Comparison of ENCODE assay signal across 8 cellular contexts in the genomic region with DNA sequence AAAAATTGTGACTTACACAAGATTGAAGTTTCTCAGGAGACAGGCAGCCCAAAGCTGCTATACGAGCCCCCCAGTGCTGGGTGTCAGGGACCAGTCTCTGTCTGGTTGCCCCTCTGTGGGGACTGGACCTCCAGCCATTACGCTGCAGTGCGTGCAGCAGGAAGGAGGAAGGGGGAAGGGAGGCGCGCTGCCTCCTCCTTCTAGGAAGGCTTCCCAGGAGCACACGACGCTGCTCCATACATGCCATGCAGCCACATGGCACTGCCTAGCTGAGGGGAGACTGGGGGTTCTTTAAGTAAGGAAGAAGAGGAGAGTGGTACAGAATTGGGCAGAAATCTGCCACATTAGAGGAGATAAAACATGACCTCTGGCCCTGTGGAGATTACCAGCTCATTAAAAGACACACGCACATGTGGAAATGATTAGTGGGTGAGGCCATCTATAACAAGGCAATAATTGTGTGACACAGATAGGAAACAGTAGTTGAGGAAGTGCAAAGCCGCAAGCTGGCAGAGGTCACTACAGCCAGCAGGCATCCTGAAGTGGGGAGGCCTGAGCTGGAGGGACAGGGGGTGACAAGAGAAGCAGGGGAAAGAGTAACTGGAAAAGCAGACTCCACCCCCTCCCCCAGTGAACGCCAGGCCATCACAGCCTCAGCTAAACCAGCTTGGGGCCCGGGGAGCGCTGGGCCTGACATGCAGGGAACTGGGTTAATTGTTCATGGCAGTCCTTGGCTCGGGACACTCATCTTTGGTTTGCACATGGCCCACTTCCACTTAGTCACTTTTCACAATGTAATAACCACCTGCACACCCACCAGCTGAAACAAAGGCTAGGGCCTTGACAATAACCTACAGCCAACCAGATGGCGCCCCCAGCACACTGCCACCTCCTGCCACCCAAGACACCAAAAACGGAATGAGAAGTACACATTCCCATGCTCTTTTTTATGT.
A peak's percentile ranks its signal among the peaks of the same experiment; 100 is the strongest.
DNase-seq lines count a peak whose midpoint lies in the region; ATAC-seq and TF ChIP-seq lines count a peak whose summit lies in the region.

No MANE protein-coding gene starts in this region.

- H3K79me2 ChIP-seq in OCI-LY3 (ENCODE audit: low read length) = peaks cover 87% of the 10 kb centered on the region

- H3K27ac Mint-ChIP-seq in dendritic cell treated with granulocyte-macrophage colony-stimulating factor and Interleukin-4, amounts not matched to agents 40 ng/mL and 50 ng/mL, for 4 days = peak overlapping the region; percentile 72
- H3K27ac Mint-ChIP-seq in stimulated activated memory B cell treated with anti-CD40 and anti-IgM and Interleukin-4, amounts not matched to agents 10 μg/mL and 1 μg/mL and 100 μg/mL, for 72 hours = peak overlapping the region; percentile 94

- H3K4me1 Mint-ChIP-seq in dendritic cell treated with granulocyte-macrophage colony-stimulating factor and Interleukin-4, amounts not matched to agents 40 ng/mL and 50 ng/mL, for 4 days (ENCODE audit: low read depth) = peaks cover 98% of the 10 kb centered on the region
- peaks cover 100% of the 10 kb centered on the region for H3K4me1 Mint-ChIP-seq in stimulated activated memory B cell treated with anti-CD40 and anti-IgM and Interleukin-4, amounts not matched to agents 10 μg/mL and 1 μg/mL and 100 μg/mL, for 72 hours

- H3K27me3 ChIP-seq in OCI-LY3 (ENCODE audit: low read depth, low read length) = no peaks in the 10 kb centered on the region

- H3K9me3 ChIP-seq in OCI-LY3 (ENCODE audit: insufficient read depth, low read length) = no peaks in the 10 kb centered on the region

- peaks cover 99% of the 10 kb centered on the region for H3K4me1 ChIP-seq in OCI-LY3 (ENCODE audit: low read length)

- intact Hi-C loops in dendritic cell treated with granulocyte-macrophage colony-stimulating factor and Interleukin-4, amounts not matched to agents 40 ng/mL and 50 ng/mL, for 4 days (cut with micrococcal nuclease) = no loop called here

- peak overlapping the region; percentile 87 for H3K4me2 ChIP-seq in OCI-LY3 (ENCODE audit: low read length)

- no peak overlapping the region for H2AFZ ChIP-seq in OCI-LY3 (ENCODE audit: low read depth, low read length)

- H3K4me3 ChIP-seq in OCI-LY3 (ENCODE audit: low read length) = peak overlapping the region; percentile 59

- H3K9me3 Mint-ChIP-seq in dendritic cell treated with granulocyte-macrophage colony-stimulating factor and Interleukin-4, amounts not matched to agents 40 ng/mL and 50 ng/mL, for 4 days = no peaks in the 10 kb centered on the region
- H3K9me3 Mint-ChIP-seq in stimulated activated memory B cell treated with anti-CD40 and anti-IgM and Interleukin-4, amounts not matched to agents 10 μg/mL and 1 μg/mL and 100 μg/mL, for 72 hours = no peaks in the 10 kb centered on the region

- peak overlapping the region; percentile 37 for H3K9ac ChIP-seq in OCI-LY3 (ENCODE audit: low read length)

- no peak overlapping the region for H3K4me3 Mint-ChIP-seq in dendritic cell treated with granulocyte-macrophage colony-stimulating factor and Interleukin-4, amounts not matched to agents 40 ng/mL and 50 ng/mL, for 4 days
- peak overlapping the region; percentile 11 for H3K4me3 Mint-ChIP-seq in stimulated activated memory B cell treated with anti-CD40 and anti-IgM and Interleukin-4, amounts not matched to agents 10 μg/mL and 1 μg/mL and 100 μg/mL, for 72 hours

- no peaks in the 10 kb centered on the region for H3K36me3 Mint-ChIP-seq in dendritic cell treated with granulocyte-macrophage colony-stimulating factor and Interleukin-4, amounts not matched to agents 40 ng/mL and 50 ng/mL, for 4 days (ENCODE audit: low read depth)
- peaks cover 28% of the 10 kb centered on the region for H3K36me3 Mint-ChIP-seq in stimulated activated memory B cell treated with anti-CD40 and anti-IgM and Interleukin-4, amounts not matched to agents 10 μg/mL and 1 μg/mL and 100 μg/mL, for 72 hours

- ATAC-seq in stimulated activated memory B cell treated with anti-CD40 and anti-IgM and Interleukin-4, amounts not matched to agents 10 μg/mL and 1 μg/mL and 100 μg/mL, for 72 hours = no peak

- peaks cover 66% of the 10 kb centered on the region for H4K20me1 ChIP-seq in OCI-LY3 (ENCODE audit: insufficient read depth, low read length)

- peak overlapping the region; percentile 36 for H3K27ac ChIP-seq in OCI-LY3 (ENCODE audit: low read length)

- peaks cover 19% of the 10 kb centered on the region for H3K36me3 ChIP-seq in OCI-LY3 (replicated peaks; ENCODE audit: low read depth, low read length)

- H3K27me3 Mint-ChIP-seq in dendritic cell treated with granulocyte-macrophage colony-stimulating factor and Interleukin-4, amounts not matched to agents 40 ng/mL and 50 ng/mL, for 4 days = peaks cover 28% of the 10 kb centered on the region
- no peaks in the 10 kb centered on the region for H3K27me3 Mint-ChIP-seq in stimulated activated memory B cell treated with anti-CD40 and anti-IgM and Interleukin-4, amounts not matched to agents 10 μg/mL and 1 μg/mL and 100 μg/mL, for 72 hours

- TF ChIP-seq CTCF in OCI-LY3 (IDR thresholded peaks at IDR 0.05; ENCODE audit: low read depth, low read length) = peak; percentile 42

- DNase-seq in activated CD8-positive, alpha-beta memory T cell treated with anti-CD3 and anti-CD28 coated beads, Interleukin-2, amount 50 U/mL, for 4 hours = peak; percentile 49
- no peak for DNase-seq in activated CD8-positive, alpha-beta memory T cell treated with anti-CD3 and anti-CD28 coated beads for 24 hours
- no peak for DNase-seq in ecto neural progenitor cell (ENCODE audit: low spot score)
- no peak for DNase-seq in AG08396 (ENCODE audit: low spot score)
- DNase-seq in T1000 (lab: John Stamatoyannopoulos, UW) = no peak
